In the genomic region with DNA sequence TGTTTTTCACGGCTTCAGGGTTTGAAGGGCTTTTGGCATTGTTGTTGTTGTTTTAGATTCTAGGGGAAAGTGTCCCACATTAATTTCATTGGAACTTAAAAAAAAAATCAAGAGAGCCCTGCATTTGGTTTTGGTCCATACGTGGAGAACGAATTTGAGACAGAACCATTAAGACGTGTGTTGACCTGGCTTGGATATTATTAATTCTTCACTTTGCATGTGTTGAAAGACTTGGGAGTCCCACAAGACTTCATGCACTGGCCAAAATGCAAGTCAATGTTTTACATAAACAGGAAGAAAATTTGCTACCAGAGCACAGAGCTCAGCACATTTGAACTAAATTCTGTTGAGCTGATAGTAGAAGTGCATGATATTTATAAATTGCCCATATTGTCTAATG, we compare ENCODE assay signal across 19 cellular contexts.
"Had no signal": no experiment of that assay in that cellular context is flagged by ENCODE, and none has a peak within 500 bp of the region (broad histone marks: within the 10 kb centered on the region; RNA-seq: fewer than 3 reads in every experiment).

No MANE protein-coding gene starts in this region.

- DNase-seq: colonic mucosa; effector CD8-positive, alpha-beta T cell; endodermal cell; head of caudate nucleus; kidney; left lung; lower lobe of right lung; natural killer cell; pancreas; sigmoid colon; stimulated activated CD4-positive, alpha-beta T cell treated with anti-CD3 and anti-CD28 coated beads, Interleukin-2, amount 100 ng/mL, for 24 hours; stimulated activated CD4-positive, alpha-beta T cell treated with anti-CD3 and anti-CD28 coated beads, Interleukin-4, amount 100 ng/mL, for 4 hours; stimulated activated naive CD8-positive, alpha-beta T cell treated with anti-CD3 and anti-CD28 coated beads, Interleukin-15, Interleukin-2, amounts not matched to agents 100 U/mL and 50 U/mL, for 24 hours; upper lobe of left lung had no signal

- H3K27ac ChIP-seq: colonic mucosa, epithelial cell of prostate, foreskin keratinocyte, hepatocyte, left lung, lower lobe of right lung, pancreas, thoracic aorta, upper lobe of left lung had no signal

- H3K27me3 ChIP-seq: colonic mucosa, foreskin keratinocyte, hepatocyte, left lung, pancreas, sigmoid colon, tibial nerve, upper lobe of left lung had no signal

- H3K4me3 ChIP-seq: colonic mucosa, hepatocyte, left lung, lower lobe of right lung, pancreas, sigmoid colon, thoracic aorta, tibial nerve, upper lobe of left lung had no signal

- H3K9me3 ChIP-seq: colonic mucosa, left lung, lower lobe of right lung, pancreas, sigmoid colon, thoracic aorta, tibial nerve, upper lobe of left lung had no signal

- H3K36me3 ChIP-seq: colonic mucosa, left lung, lower lobe of right lung, pancreas, sigmoid colon, thoracic aorta, tibial nerve, upper lobe of left lung had no signal

- H3K4me1 ChIP-seq: colonic mucosa, left lung, lower lobe of right lung, pancreas, sigmoid colon, upper lobe of left lung had no signal

- ATAC-seq: stimulated activated naive CD8-positive, alpha-beta T cell treated with anti-CD3 and anti-CD28 coated beads, Interleukin-15, Interleukin-2, amounts not matched to agents 100 U/mL and 50 U/mL, for 24 hours had no signal
